In genomic region chr7:122572706-122573105, GRCh38 we compare ENCODE assay signal across 24 cellular contexts.
"Had no signal": no experiment of that assay in that cellular context is flagged by ENCODE, and none has a peak within 500 bp of the region (broad histone marks: within the 10 kb centered on the region; RNA-seq: fewer than 3 reads in every experiment).

No MANE protein-coding gene starts in this region.

- DNase-seq: activated CD4-positive, alpha-beta memory T cell treated with anti-CD3 and anti-CD28 coated beads for 36 hours; activated CD4-positive, alpha-beta T cell treated with anti-CD3 and anti-CD28 coated beads for 36 hours; activated CD4-positive, alpha-beta T cell treated with anti-CD3 and anti-CD28 coated beads, Interleukin-2, amount 10 ng/mL, durations not matched to agents 24 days and 14 days; activated CD4-positive, CD25-positive, alpha-beta regulatory T cell; activated CD4-positive, CD25-positive, alpha-beta regulatory T cell treated with anti-CD3 and anti-CD28 coated beads, Interleukin-2, amount 50 U/mL, for 72 hours; activated CD8-positive, alpha-beta memory T cell treated with anti-CD3 and anti-CD28 coated beads, Interleukin-2, amount 10 ng/mL, durations not matched to agents 7 days and 5 days; activated CD8-positive, alpha-beta memory T cell treated with anti-CD3 and anti-CD28 coated beads, Interleukin-2, amount 50 U/mL, for 4 hours; activated CD8-positive, alpha-beta T cell treated with anti-CD3 and anti-CD28 coated beads, Interleukin-2, amount 10 ng/mL, durations not matched to agents 7 days and 5 days; activated effector memory CD4-positive, alpha-beta T cell treated with anti-CD3 and anti-CD28 coated beads, Interleukin-2, amount 50 U/mL, for 16 hours; activated naive CD4-positive, alpha-beta T cell; activated naive CD4-positive, alpha-beta T cell treated with anti-CD3 and anti-CD28 coated beads, Interleukin-2, amount 10 ng/mL, durations not matched to agents 7 days and 5 days; activated naive CD8-positive, alpha-beta T cell treated with anti-CD3 and anti-CD28 coated beads, Interleukin-2, amount 10 ng/mL, durations not matched to agents 7 days and 5 days; activated T-cell treated with anti-CD3 and anti-CD28 coated beads, Interleukin-2, amount 50 U/mL, for 1 hour; activated T-cell treated with anti-CD3 and anti-CD28 coated beads, Interleukin-2, amount 50 U/mL, for 48 hours; central memory CD4-positive, alpha-beta T cell; colonic mucosa; effector CD8-positive, alpha-beta T cell; endodermal cell; foreskin fibroblast; head of caudate nucleus; hippocampal formation; T-helper 2 cell had no signal

- ATAC-seq: activated CD4-positive, alpha-beta T cell treated with anti-CD3 and anti-CD28 coated beads for 36 hours; activated CD8-positive, alpha-beta memory T cell treated with anti-CD3 and anti-CD28 coated beads, Interleukin-2, amount 10 ng/mL, durations not matched to agents 7 days and 5 days; activated CD8-positive, alpha-beta T cell treated with anti-CD3 and anti-CD28 coated beads, Interleukin-2, amount 10 ng/mL, durations not matched to agents 7 days and 5 days; activated naive CD4-positive, alpha-beta T cell treated with anti-CD3 and anti-CD28 coated beads, Interleukin-2, amount 50 U/mL, for 72 hours; esophagus mucosa had no signal
